In the genomic region with DNA sequence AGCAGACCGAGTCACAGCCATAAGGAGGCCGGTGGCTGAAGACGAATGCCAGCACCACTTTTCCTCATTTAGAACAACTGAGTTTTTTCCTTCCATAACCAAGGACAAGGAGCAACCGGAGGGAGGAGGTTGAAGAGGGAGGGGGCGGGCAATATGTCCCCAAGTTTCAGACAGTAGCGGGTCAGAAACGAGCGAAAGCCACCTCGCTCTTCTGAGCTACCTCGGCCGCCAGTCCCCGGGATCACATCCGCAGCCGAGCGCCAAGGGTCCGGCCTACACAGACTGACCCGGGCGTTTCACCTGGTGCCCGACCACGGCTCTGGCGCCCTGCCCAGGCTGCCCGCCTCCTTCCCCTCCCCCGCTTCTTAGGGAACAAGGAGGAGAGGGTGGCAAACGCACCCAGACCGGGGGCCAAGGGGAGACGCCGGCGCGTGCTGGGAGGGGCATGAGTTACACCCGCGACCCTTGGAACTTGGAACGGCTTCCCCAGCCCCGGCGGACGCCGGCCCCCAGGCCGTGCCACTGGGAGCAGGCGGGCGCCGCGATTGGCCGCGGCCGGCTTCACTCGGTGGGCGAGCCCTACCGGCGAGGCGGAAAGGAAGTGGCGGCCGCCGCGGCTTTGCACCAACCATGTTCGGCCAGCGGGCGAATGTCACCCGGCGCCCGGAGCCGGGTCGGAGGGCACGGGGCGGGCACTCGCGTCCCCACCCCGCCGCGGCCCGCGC, we compare ENCODE assay signal across 8 cellular contexts. TPM values are rescaled to one million over a fixed set of nuclear protein-coding genes. Genes with fewer than 3 reads are reported as not detected.
A peak's percentile ranks its signal among the peaks of the same experiment; 100 is the strongest.
DNase-seq lines count a peak whose midpoint lies in the region; ATAC-seq lines count a peak whose summit lies in the region.

No MANE protein-coding gene starts in this region.

- H3K27ac ChIP-seq in angular gyrus (ENCODE audit: low read depth, low read length): peak overlapping the region; percentile 72

- DNase-seq in CMK (ENCODE audit: low read depth) (peak; percentile 52), GM19238 (ENCODE audit: insufficient read length, low spot score) (peak; percentile 58), HT1080 (ENCODE audit: low read depth) (peak; percentile 66), SW 1271 (lab: John Stamatoyannopoulos, UW) (peak; percentile 8 to 64), left ventricle myocardium superior (peak; percentile 92), posterior cingulate gyrus (peak; percentile 45 to 94 (median 59))

- intact Hi-C loops in left ventricle myocardium superior (cut with micrococcal nuclease) (no loop called here), posterior cingulate gyrus (cut with DNase I) (loop anchor here (2.0 to 10.0 kb wide), 5 partner anchors 65 to 208 kb away; a partner anchor contains a TSS)

- ATAC-seq in left ventricle myocardium superior (peak; percentile 74), GM21737 (IDR thresholded peaks at IDR 0.05; ENCODE audit: unreplicated experiment) (no peak)

RNA-seq across cellular contexts. Expression of a gene that starts 1.6 kb away (rescaled TPM):
- total RNA-seq in HT1080 (2014; rRNA removed; shearing (Covaris generic)): 18.9 and 22.8 TPM in 2 replicates
- 25.4 and 28.9 TPM in 2 replicates for polyA plus RNA-seq in HT1080 (2015; cell fraction: cytosol; rRNA removed)
- polyA plus RNA-seq in HT1080 (2015; cell fraction: nucleus; rRNA removed): 31.7 and 36.2 TPM in 2 replicates
- total RNA-seq in left ventricle myocardium superior: 33.0 TPM

Comparison
In these comparisons a context has a peak if more than half of its experiments do, and no peak if none do; other contexts are left out.
1. DNase-seq: peak in every context shown above with its lines; median percentile 92 in left ventricle myocardium superior; 66 in HT1080; 59 in posterior cingulate gyrus; 58 in GM19238; 52 in CMK; 36 in SW 1271.